ENCODE assay signal across 24 cellular contexts in genomic region chr7:86889501-86889900, GRCh38.
"Had no signal": no experiment of that assay in that cellular context is flagged by ENCODE, and none has a peak within 500 bp of the region (broad histone marks: within the 10 kb centered on the region; RNA-seq: fewer than 3 reads in every experiment).

No MANE protein-coding gene starts in this region.

- H3K36me3 ChIP-seq: brain microvascular endothelial cell had no signal

- ATAC-seq: activated T-cell treated with anti-CD3 and anti-CD28 coated beads, Interleukin-2, amount 50 U/mL, for 4 hours; activated T-helper 17 cell treated with anti-CD3 and anti-CD28 coated beads, Interleukin-2, amount 50 U/mL, for 72 hours; esophagus mucosa; WTC11 had no signal

- H3K4me3 ChIP-seq: coronary artery, dorsolateral prefrontal cortex had no signal

- H3K27me3 ChIP-seq: brain microvascular endothelial cell, dorsolateral prefrontal cortex had no signal

- H3K27ac ChIP-seq: brain microvascular endothelial cell, coronary artery, dorsolateral prefrontal cortex, VCaP had no signal

- DNase-seq: activated CD4-positive, alpha-beta memory T cell treated with anti-CD3 and anti-CD28 coated beads, Interleukin-2, amount 10 ng/mL, durations not matched to agents 7 days and 5 days; activated CD4-positive, alpha-beta T cell treated with anti-CD3 and anti-CD28 coated beads for 1 hour; activated CD4-positive, alpha-beta T cell treated with anti-CD3 and anti-CD28 coated beads for 4 hours; activated CD4-positive, alpha-beta T cell treated with anti-CD3 and anti-CD28 coated beads, Interleukin-2, amount 10 ng/mL, durations not matched to agents 7 days and 5 days; activated CD4-positive, alpha-beta T cell treated with anti-CD3 and anti-CD28 coated beads, Interleukin-2, amount 50 U/mL, for 4 hours; activated effector memory CD4-positive, alpha-beta T cell treated with Interleukin-2 at 50 U/mL for 16 hours; activated gamma-delta T cell treated with Interleukin-2 at 50 U/mL for 16 hours; activated naive CD4-positive, alpha-beta T cell treated with anti-CD3 and anti-CD28 coated beads, Interleukin-2, amount 50 U/mL, for 16 hours; activated naive CD4-positive, alpha-beta T cell treated with Interleukin-2 at 50 U/mL for 16 hours; activated T-cell treated with anti-CD3 and anti-CD28 coated beads, Interleukin-2, amount 50 U/mL, for 4 hours; amniotic stem cell; anterior cingulate cortex; brain microvascular endothelial cell; dorsolateral prefrontal cortex; effector memory CD4-positive, alpha-beta T cell; endodermal cell; foreskin fibroblast; head of caudate nucleus; T-helper 2 cell had no signal
